ENCODE assay signal across 20 cellular contexts in genomic region chr1:174118726-174119125, GRCh38.
"Had no signal": no experiment of that assay in that cellular context is flagged by ENCODE, and none has a peak within 500 bp of the region (broad histone marks: within the 10 kb centered on the region; RNA-seq: fewer than 3 reads in every experiment).

No MANE protein-coding gene starts in this region.

- H3K4me3 Mint-ChIP-seq: activated T-cell treated with anti-CD3 and anti-CD28 coated beads, Interleukin-2, amount 50 U/mL, for 72 hours; dendritic cell treated with granulocyte-macrophage colony-stimulating factor and Interleukin-4, amounts not matched to agents 40 ng/mL and 50 ng/mL, for 4 days; immature natural killer cell; natural killer cell; stimulated activated memory B cell treated with anti-CD40 and anti-IgM and Interleukin-4, amounts not matched to agents 10 μg/mL and 1 μg/mL and 100 μg/mL, for 72 hours; T-helper 1 cell treated with Interleukin-12 subunit alpha and Interleukin-12 subunit beta and Interleukin-4 antibody, amounts not matched to agents 30 μg/mL and 1 μg/mL, for 36 hours had no signal

- H3K27ac ChIP-seq: brain microvascular endothelial cell, gastrocnemius medialis, pancreas, spleen, thoracic aorta had no signal

- ATAC-seq: activated T-cell treated with anti-CD3 and anti-CD28 coated beads, Interleukin-2, amount 50 U/mL, for 72 hours; esophagus mucosa; gastrocnemius medialis; natural killer cell; pancreas; stimulated activated memory B cell treated with anti-CD40 and anti-IgM and Interleukin-4, amounts not matched to agents 10 μg/mL and 1 μg/mL and 100 μg/mL, for 72 hours had no signal

- H3K27me3 Mint-ChIP-seq: dendritic cell treated with granulocyte-macrophage colony-stimulating factor and Interleukin-4, amounts not matched to agents 40 ng/mL and 50 ng/mL, for 4 days; stimulated activated memory B cell treated with anti-CD40 and anti-IgM and Interleukin-4, amounts not matched to agents 10 μg/mL and 1 μg/mL and 100 μg/mL, for 72 hours had no signal

- H3K9me3 Mint-ChIP-seq: stimulated activated memory B cell treated with anti-CD40 and anti-IgM and Interleukin-4, amounts not matched to agents 10 μg/mL and 1 μg/mL and 100 μg/mL, for 72 hours had no signal

- H3K36me3 ChIP-seq: brain microvascular endothelial cell, gastrocnemius medialis, pancreas, spleen, thoracic aorta had no signal

- DNase-seq: activated effector memory CD4-positive, alpha-beta T cell treated with anti-CD3 and anti-CD28 coated beads, Interleukin-2, amount 50 U/mL, for 16 hours; activated naive CD4-positive, alpha-beta T cell treated with anti-CD3 and anti-CD28 coated beads, Interleukin-2, amount 50 U/mL, for 16 hours; activated T-cell treated with anti-CD3 and anti-CD28 coated beads, Interleukin-2, amount 50 U/mL, for 72 hours; aorta; brain microvascular endothelial cell; effector CD8-positive, alpha-beta T cell; gastrocnemius medialis; head of caudate nucleus; immature natural killer cell; kidney glomerular epithelial cell; mesendoderm; natural killer cell; pancreas; spleen; stimulated activated CD4-positive, alpha-beta T cell treated with anti-CD3 and anti-CD28 coated beads, Interleukin-4, amount 100 ng/mL, for 4 hours had no signal

- H3K4me1 Mint-ChIP-seq: immature natural killer cell, natural killer cell had no signal

- FAIRE-seq: pancreas had no signal

- H3K9me3 ChIP-seq: gastrocnemius medialis, pancreas, thoracic aorta had no signal

- H3K4me3 ChIP-seq: gastrocnemius medialis, pancreas, spleen, thoracic aorta had no signal

- H3K4me1 ChIP-seq: gastrocnemius medialis, spleen had no signal

- H3K27ac Mint-ChIP-seq: activated T-cell treated with anti-CD3 and anti-CD28 coated beads, Interleukin-2, amount 50 U/mL, for 72 hours; dendritic cell treated with granulocyte-macrophage colony-stimulating factor and Interleukin-4, amounts not matched to agents 40 ng/mL and 50 ng/mL, for 4 days; immature natural killer cell; natural killer cell; stimulated activated memory B cell treated with anti-CD40 and anti-IgM and Interleukin-4, amounts not matched to agents 10 μg/mL and 1 μg/mL and 100 μg/mL, for 72 hours; T-helper 1 cell treated with Interleukin-12 subunit alpha and Interleukin-12 subunit beta and Interleukin-4 antibody, amounts not matched to agents 30 μg/mL and 1 μg/mL, for 36 hours had no signal

- H3K27me3 ChIP-seq: brain microvascular endothelial cell, gastrocnemius medialis, pancreas, spleen had no signal
